In genomic region chr16:2366660-2367309, GRCh38 we compare ENCODE assay signal across 1 cellular context.
TF ChIP-seq lines count a peak whose summit lies in the region.

No MANE protein-coding gene starts in this region.

TF ChIP-seq in GM12878, 131 proteins besides CTCF, POLR2A, EP300 and RAD21 (continues in another document):
- TF ChIP-seq PML (IDR thresholded peaks at IDR 0.05; ENCODE audit: low read length) (no peak), STAT1 (conservative IDR thresholded peaks at IDR 0.05) (no peak), RELB (IDR thresholded peaks at IDR 0.05; ENCODE audit: low read depth) (peak; percentile 93), TCF12 (IDR thresholded peaks at IDR 0.05; ENCODE audit: low read depth, low read length) (no peak), PAX5 (IDR thresholded peaks at IDR 0.05; ENCODE audit: borderline replicate concordance, low read depth, low read length) (peak; percentile 24; the same call in 1 of the 2 replicates), E4F1 (IDR thresholded peaks at IDR 0.05; ENCODE audit: borderline replicate concordance, partially characterized antibody) (no peak), GATAD2B (conservative IDR thresholded peaks at IDR 0.05; ENCODE audit: low read depth) (no peak), ZNF217 (IDR thresholded peaks at IDR 0.05) (peak; percentile 87), ZBTB11 (CRISPR knock-in tag; IDR thresholded peaks at IDR 0.05) (no peak), SMARCA5 (IDR thresholded peaks at IDR 0.05) (peak; percentile 46; the same call in 1 of the 2 replicates), IKZF2 (IDR thresholded peaks at IDR 0.05) (peak; percentile 43 to 52; a peak in 2 of 4 replicates), ZBED1 (IDR thresholded peaks at IDR 0.05; ENCODE audit: borderline replicate concordance) (no peak), KDM1A (IDR thresholded peaks at IDR 0.05; ENCODE audit: borderline replicate concordance) (no peak), SPI1 (IDR thresholded peaks at IDR 0.05; ENCODE audit: borderline replicate concordance, insufficient read depth, low read depth, low read length) (no peak), BRCA1 (IDR thresholded peaks at IDR 0.05; ENCODE audit: low read depth, low read length) (no peak), STAT3 (IDR thresholded peaks at IDR 0.05; ENCODE audit: low read depth, low read length) (no peak), ZBTB40 (IDR thresholded peaks at IDR 0.05; ENCODE audit: borderline replicate concordance) (no peak), IRF4 (IDR thresholded peaks at IDR 0.05; ENCODE audit: low read depth, low read length) (0 out of 2 replicates have a peak, but pooled peaks have one; percentile 2), MLLT1 (IDR thresholded peaks at IDR 0.05) (no peak), BHLHE40 (IDR thresholded peaks at IDR 0.05; ENCODE audit: borderline replicate concordance in 1 of 2, low read depth in 2 of 2, low read length in 1 of 2) (peak in 1 of 2 experiments; percentile 37; a peak in 1 of 4 replicates), NBN (IDR thresholded peaks at IDR 0.05) (0 out of 2 replicates have a peak, but pooled peaks have one; percentile 24), BCL11A (IDR thresholded peaks at IDR 0.05; ENCODE audit: low read depth, low read length) (peak; percentile 57; the same call in 1 of the 2 replicates), ATF7 (IDR thresholded peaks at IDR 0.05; ENCODE audit: low read depth) (0 out of 2 replicates have a peak, but pooled peaks have one; percentile 15), SREBF1 (IDR thresholded peaks at IDR 0.05; ENCODE audit: low read length) (no peak), FOXM1 (IDR thresholded peaks at IDR 0.05; ENCODE audit: low read depth, low read length) (0 out of 2 replicates have a peak, but pooled peaks have one; percentile 63), EED (IDR thresholded peaks at IDR 0.05; ENCODE audit: low read depth) (peak; percentile 54), NR2C1 (IDR thresholded peaks at IDR 0.05) (no peak), DPF2 (IDR thresholded peaks at IDR 0.05) (peak; percentile 32; the same call in 1 of the 2 replicates), TCF7 (IDR thresholded peaks at IDR 0.05; ENCODE audit: borderline replicate concordance) (no peak), RELA (IDR thresholded peaks at IDR 0.05; ENCODE audit: borderline replicate concordance, partially characterized antibody) (peak; percentile 94), JUND (IDR thresholded peaks at IDR 0.05; ENCODE audit: low read depth, low read length) (no peak), CREM (IDR thresholded peaks at IDR 0.05; ENCODE audit: low read depth) (0 out of 2 replicates have a peak, but pooled peaks have one; percentile 11), NFIC (IDR thresholded peaks at IDR 0.05; ENCODE audit: low read depth, low read length) (peak; percentile 55; the same call in 1 of the 2 replicates), YY1 (IDR thresholded peaks at IDR 0.05; ENCODE audit: low read depth, low read length) (peak; percentile 50; the same call in 1 of the 2 replicates), MEF2B (IDR thresholded peaks at IDR 0.05; ENCODE audit: partially characterized antibody, poor library complexity, severe bottlenecking) (peak; percentile 67), MYB (IDR thresholded peaks at IDR 0.05; ENCODE audit: borderline replicate concordance, low read depth, low read length) (no peak), JUNB (IDR thresholded peaks at IDR 0.05) (0 out of 2 replicates have a peak, but pooled peaks have one; percentile 12)
- TF ChIP-seq, protein P1, sequence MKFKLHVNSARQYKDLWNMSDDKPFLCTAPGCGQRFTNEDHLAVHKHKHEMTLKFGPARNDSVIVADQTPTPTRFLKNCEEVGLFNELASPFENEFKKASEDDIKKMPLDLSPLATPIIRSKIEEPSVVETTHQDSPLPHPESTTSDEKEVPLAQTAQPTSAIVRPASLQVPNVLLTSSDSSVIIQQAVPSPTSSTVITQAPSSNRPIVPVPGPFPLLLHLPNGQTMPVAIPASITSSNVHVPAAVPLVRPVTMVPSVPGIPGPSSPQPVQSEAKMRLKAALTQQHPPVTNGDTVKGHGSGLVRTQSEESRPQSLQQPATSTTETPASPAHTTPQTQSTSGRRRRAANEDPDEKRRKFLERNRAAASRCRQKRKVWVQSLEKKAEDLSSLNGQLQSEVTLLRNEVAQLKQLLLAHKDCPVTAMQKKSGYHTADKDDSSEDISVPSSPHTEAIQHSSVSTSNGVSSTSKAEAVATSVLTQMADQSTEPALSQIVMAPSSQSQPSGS (IDR thresholded peaks at IDR 0.05; ENCODE audit: low read length) = 0 out of 2 replicates have a peak, but pooled peaks have one; percentile 26
- TF ChIP-seq, protein P2, sequence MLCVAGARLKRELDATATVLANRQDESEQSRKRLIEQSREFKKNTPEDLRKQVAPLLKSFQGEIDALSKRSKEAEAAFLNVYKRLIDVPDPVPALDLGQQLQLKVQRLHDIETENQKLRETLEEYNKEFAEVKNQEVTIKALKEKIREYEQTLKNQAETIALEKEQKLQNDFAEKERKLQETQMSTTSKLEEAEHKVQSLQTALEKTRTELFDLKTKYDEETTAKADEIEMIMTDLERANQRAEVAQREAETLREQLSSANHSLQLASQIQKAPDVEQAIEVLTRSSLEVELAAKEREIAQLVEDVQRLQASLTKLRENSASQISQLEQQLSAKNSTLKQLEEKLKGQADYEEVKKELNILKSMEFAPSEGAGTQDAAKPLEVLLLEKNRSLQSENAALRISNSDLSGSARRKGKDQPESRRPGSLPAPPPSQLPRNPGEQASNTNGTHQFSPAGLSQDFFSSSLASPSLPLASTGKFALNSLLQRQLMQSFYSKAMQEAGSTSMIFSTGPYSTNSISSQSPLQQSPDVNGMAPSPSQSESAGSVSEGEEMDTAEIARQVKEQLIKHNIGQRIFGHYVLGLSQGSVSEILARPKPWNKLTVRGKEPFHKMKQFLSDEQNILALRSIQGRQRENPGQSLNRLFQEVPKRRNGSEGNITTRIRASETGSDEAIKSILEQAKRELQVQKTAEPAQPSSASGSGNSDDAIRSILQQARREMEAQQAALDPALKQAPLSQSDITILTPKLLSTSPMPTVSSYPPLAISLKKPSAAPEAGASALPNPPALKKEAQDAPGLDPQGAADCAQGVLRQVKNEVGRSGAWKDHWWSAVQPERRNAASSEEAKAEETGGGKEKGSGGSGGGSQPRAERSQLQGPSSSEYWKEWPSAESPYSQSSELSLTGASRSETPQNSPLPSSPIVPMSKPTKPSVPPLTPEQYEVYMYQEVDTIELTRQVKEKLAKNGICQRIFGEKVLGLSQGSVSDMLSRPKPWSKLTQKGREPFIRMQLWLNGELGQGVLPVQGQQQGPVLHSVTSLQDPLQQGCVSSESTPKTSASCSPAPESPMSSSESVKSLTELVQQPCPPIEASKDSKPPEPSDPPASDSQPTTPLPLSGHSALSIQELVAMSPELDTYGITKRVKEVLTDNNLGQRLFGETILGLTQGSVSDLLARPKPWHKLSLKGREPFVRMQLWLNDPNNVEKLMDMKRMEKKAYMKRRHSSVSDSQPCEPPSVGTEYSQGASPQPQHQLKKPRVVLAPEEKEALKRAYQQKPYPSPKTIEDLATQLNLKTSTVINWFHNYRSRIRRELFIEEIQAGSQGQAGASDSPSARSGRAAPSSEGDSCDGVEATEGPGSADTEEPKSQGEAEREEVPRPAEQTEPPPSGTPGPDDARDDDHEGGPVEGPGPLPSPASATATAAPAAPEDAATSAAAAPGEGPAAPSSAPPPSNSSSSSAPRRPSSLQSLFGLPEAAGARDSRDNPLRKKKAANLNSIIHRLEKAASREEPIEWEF (IDR thresholded peaks at IDR 0.05; ENCODE audit: insufficient replicate concordance, low read depth, low read length) = no peak
- TF ChIP-seq, protein P3, sequence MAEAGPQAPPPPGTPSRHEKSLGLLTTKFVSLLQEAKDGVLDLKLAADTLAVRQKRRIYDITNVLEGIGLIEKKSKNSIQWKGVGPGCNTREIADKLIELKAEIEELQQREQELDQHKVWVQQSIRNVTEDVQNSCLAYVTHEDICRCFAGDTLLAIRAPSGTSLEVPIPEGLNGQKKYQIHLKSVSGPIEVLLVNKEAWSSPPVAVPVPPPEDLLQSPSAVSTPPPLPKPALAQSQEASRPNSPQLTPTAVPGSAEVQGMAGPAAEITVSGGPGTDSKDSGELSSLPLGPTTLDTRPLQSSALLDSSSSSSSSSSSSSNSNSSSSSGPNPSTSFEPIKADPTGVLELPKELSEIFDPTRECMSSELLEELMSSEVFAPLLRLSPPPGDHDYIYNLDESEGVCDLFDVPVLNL (IDR thresholded peaks at IDR 0.05; ENCODE audit: low read depth, low read length) = no peak
